16 cellular contexts compared by ENCODE assay signal in the genomic region with DNA sequence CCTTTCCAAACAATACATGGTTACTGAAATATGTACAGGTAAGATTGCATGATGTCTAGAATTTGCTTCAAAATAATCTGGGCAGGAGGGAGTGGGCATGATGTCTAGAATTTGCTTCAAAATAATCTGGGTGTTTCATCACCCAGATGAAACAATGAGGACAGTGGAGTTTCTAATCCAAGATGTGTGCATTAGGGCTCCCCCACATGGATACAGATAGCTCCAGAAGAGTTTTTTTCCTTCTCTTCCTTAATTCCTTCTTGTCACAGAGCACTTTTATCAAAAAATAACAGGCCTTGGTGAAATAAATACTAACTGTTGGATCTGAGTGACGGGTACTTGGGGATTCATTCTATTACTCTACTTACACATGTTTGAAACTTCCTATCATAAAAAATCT. TPM values are rescaled to one million over a fixed set of nuclear protein-coding genes. Genes with fewer than 3 reads are reported as not detected.
DNase-seq lines count a peak whose midpoint lies in the region; ATAC-seq and TF ChIP-seq lines count a peak whose summit lies in the region.
"Had no signal": no experiment of that assay in that cellular context is flagged by ENCODE, and none has a peak within 500 bp of the region (broad histone marks: within the 10 kb centered on the region; RNA-seq: fewer than 3 reads in every experiment).

No MANE protein-coding gene starts in this region.

- H3K27ac Mint-ChIP-seq in natural killer cell treated with Interleukin-12 subunit alpha and Interleukin-12 subunit beta and Interleukin-15 and Interleukin-18, amount 100 ng/mL, for 72 hours, result peak overlapping the region; percentile 17 to 86
- no peak overlapping the region for H3K27ac Mint-ChIP-seq in stimulated activated effector memory CD8-positive, alpha-beta T cell treated with anti-CD3 and anti-CD28 coated beads, Interleukin-12 subunit alpha, Interleukin-12 subunit beta, amount 100 ng/mL, for 72 hours
- H3K27ac Mint-ChIP-seq in activated CD4-positive, alpha-beta memory T cell treated with anti-CD3 and anti-CD28 coated beads, Interleukin-2, amount 10 ng/mL, durations not matched to agents 7 days and 5 days, result no peak overlapping the region

- H3K27ac ChIP-seq in KMS-11, result peak overlapping the region; percentile 14; the same call in 1 of the 2 replicates
- peak overlapping the region; percentile 76 for H3K27ac ChIP-seq in cingulate gyrus (ENCODE audit: low read depth, low read length)

- ATAC-seq in natural killer cell treated with Interleukin-12 subunit alpha and Interleukin-12 subunit beta and Interleukin-15 and Interleukin-18, amount 100 ng/mL, for 72 hours, result no peak
- ATAC-seq in stimulated activated effector memory CD8-positive, alpha-beta T cell treated with anti-CD3 and anti-CD28 coated beads, Interleukin-12 subunit alpha, Interleukin-12 subunit beta, amount 100 ng/mL, for 72 hours, result no peak
- ATAC-seq: naive thymus-derived CD8-positive, alpha-beta T cell had no signal

- peaks cover 38 to 40% of the 10 kb centered on the region in 2 donors for H3K4me1 Mint-ChIP-seq in natural killer cell treated with Interleukin-12 subunit alpha and Interleukin-12 subunit beta and Interleukin-15 and Interleukin-18, amount 100 ng/mL, for 72 hours (ENCODE audit: low read depth in 2 of 2)
- peaks cover 52% of the 10 kb centered on the region for H3K4me1 Mint-ChIP-seq in stimulated activated effector memory CD8-positive, alpha-beta T cell treated with anti-CD3 and anti-CD28 coated beads, Interleukin-12 subunit alpha, Interleukin-12 subunit beta, amount 100 ng/mL, for 72 hours
- H3K4me1 Mint-ChIP-seq in activated CD4-positive, alpha-beta memory T cell treated with anti-CD3 and anti-CD28 coated beads, Interleukin-2, amount 10 ng/mL, durations not matched to agents 7 days and 5 days, result peaks cover 64% of the 10 kb centered on the region

- no peaks in the 10 kb centered on the region for H3K9me3 Mint-ChIP-seq in natural killer cell treated with Interleukin-12 subunit alpha and Interleukin-12 subunit beta and Interleukin-15 and Interleukin-18, amount 100 ng/mL, for 72 hours
- H3K9me3 Mint-ChIP-seq in stimulated activated effector memory CD8-positive, alpha-beta T cell treated with anti-CD3 and anti-CD28 coated beads, Interleukin-12 subunit alpha, Interleukin-12 subunit beta, amount 100 ng/mL, for 72 hours, result no peaks in the 10 kb centered on the region
- no peaks in the 10 kb centered on the region for H3K9me3 Mint-ChIP-seq in activated CD4-positive, alpha-beta memory T cell treated with anti-CD3 and anti-CD28 coated beads, Interleukin-2, amount 10 ng/mL, durations not matched to agents 7 days and 5 days
- H3K9me3 Mint-ChIP-seq: naive thymus-derived CD8-positive, alpha-beta T cell had no signal

- H3K4me1 ChIP-seq in BE2C (peaks cover 8% of the 10 kb centered on the region), KMS-11 (ENCODE audit: low read depth, poor library complexity, severe bottlenecking) (peaks cover 68% of the 10 kb centered on the region)

- H3K4me3 ChIP-seq in BE2C (ENCODE audit: low read depth, low read length) (no peak overlapping the region), KMS-11 (IDR thresholded peaks at IDR 0.05; ENCODE audit: insufficient read depth, low read depth, low read length) (no peak overlapping the region)
- H3K4me3 ChIP-seq: uterus had no signal

- H3K9ac ChIP-seq in KMS-11, result no peak overlapping the region

- POLR2A ChIA-PET in activated CD4-positive, alpha-beta memory T cell treated with anti-CD3 and anti-CD28 coated beads, Interleukin-2, amount 10 ng/mL, durations not matched to agents 7 days and 5 days (lab: Charles Lee), result interaction anchor here (2.9 kb wide), 1 partner anchor 14 kb away, joined by 13 read pairs; the partner anchor contains the start of gene ATOX1

- H3K27me3 Mint-ChIP-seq in natural killer cell treated with Interleukin-12 subunit alpha and Interleukin-12 subunit beta and Interleukin-15 and Interleukin-18, amount 100 ng/mL, for 72 hours, result no peaks in the 10 kb centered on the region
- H3K27me3 Mint-ChIP-seq in activated CD4-positive, alpha-beta memory T cell treated with anti-CD3 and anti-CD28 coated beads, Interleukin-2, amount 10 ng/mL, durations not matched to agents 7 days and 5 days, result no peaks in the 10 kb centered on the region
- H3K27me3 Mint-ChIP-seq: naive thymus-derived CD8-positive, alpha-beta T cell had no signal

- peaks cover 4% of the 10 kb centered on the region; the same call in 1 of the 2 replicates for H3K36me3 ChIP-seq in BE2C
- H3K36me3 ChIP-seq in KMS-11 (ENCODE audit: insufficient read depth), result no peaks in the 10 kb centered on the region
- H3K36me3 ChIP-seq: uterus had no signal

- H3K4me2 ChIP-seq in KMS-11, result no peak overlapping the region

- peaks cover 17% of the 10 kb centered on the region for H3K36me3 Mint-ChIP-seq in natural killer cell treated with Interleukin-12 subunit alpha and Interleukin-12 subunit beta and Interleukin-15 and Interleukin-18, amount 100 ng/mL, for 72 hours
- peaks cover 40% of the 10 kb centered on the region for H3K36me3 Mint-ChIP-seq in stimulated activated effector memory CD8-positive, alpha-beta T cell treated with anti-CD3 and anti-CD28 coated beads, Interleukin-12 subunit alpha, Interleukin-12 subunit beta, amount 100 ng/mL, for 72 hours
- peaks cover 44% of the 10 kb centered on the region for H3K36me3 Mint-ChIP-seq in activated CD4-positive, alpha-beta memory T cell treated with anti-CD3 and anti-CD28 coated beads, Interleukin-2, amount 10 ng/mL, durations not matched to agents 7 days and 5 days (ENCODE audit: low read depth)

- DNase-seq in BE2C (no peak), AG20443 (ENCODE audit: low spot score) (no peak), cerebellar nuclear complex (lab: John Stamatoyannopoulos, UW) (no peak)
- no peak for DNase-seq in natural killer cell treated with Interleukin-12 subunit alpha and Interleukin-12 subunit beta and Interleukin-15 and Interleukin-18, amount 100 ng/mL, for 72 hours (ENCODE audit: low spot score)
- no peak for DNase-seq in stimulated activated effector memory CD8-positive, alpha-beta T cell treated with anti-CD3 and anti-CD28 coated beads, Interleukin-12 subunit alpha, Interleukin-12 subunit beta, amount 100 ng/mL, for 72 hours (ENCODE audit: low spot score in 2 of 2)
- DNase-seq in activated CD4-positive, alpha-beta memory T cell treated with anti-CD3 and anti-CD28 coated beads, Interleukin-2, amount 10 ng/mL, durations not matched to agents 7 days and 5 days, result no peak
- DNase-seq: activated CD4-positive, alpha-beta T cell treated with anti-CD3 and anti-CD28 coated beads for 48 hours; naive thymus-derived CD8-positive, alpha-beta T cell; NCI-H1436; SIG-M5; stimulated activated CD4-positive, alpha-beta T cell treated with anti-CD3 and anti-CD28 coated beads, Interleukin-12 subunit alpha, Interleukin-12 subunit beta, amount 100 ng/mL, for 4 hours; stimulated activated naive CD4-positive, alpha-beta T cell treated with Interleukin-2 at 50 U/mL for 16 hours; T-helper 9 cell had no signal

- H3K79me2 ChIP-seq in KMS-11 (ENCODE audit: insufficient read depth, low read depth), result peaks cover 24% of the 10 kb centered on the region

- TF ChIP-seq CTCF in BE2C (IDR thresholded peaks at IDR 0.05; ENCODE audit: low read depth, low read length), result 0 out of 2 replicates have a peak, but pooled peaks have one; percentile 15
- TF ChIP-seq CTCF in KMS-11 (conservative IDR thresholded peaks at IDR 0.05; ENCODE audit: low read depth, low read length), result no peak

- H3K4me3 Mint-ChIP-seq in natural killer cell treated with Interleukin-12 subunit alpha and Interleukin-12 subunit beta and Interleukin-15 and Interleukin-18, amount 100 ng/mL, for 72 hours, result peak overlapping the region; percentile 14
- H3K4me3 Mint-ChIP-seq in stimulated activated effector memory CD8-positive, alpha-beta T cell treated with anti-CD3 and anti-CD28 coated beads, Interleukin-12 subunit alpha, Interleukin-12 subunit beta, amount 100 ng/mL, for 72 hours, result no peak overlapping the region
- no peak overlapping the region for H3K4me3 Mint-ChIP-seq in activated CD4-positive, alpha-beta memory T cell treated with anti-CD3 and anti-CD28 coated beads, Interleukin-2, amount 10 ng/mL, durations not matched to agents 7 days and 5 days
- H3K4me3 Mint-ChIP-seq: naive thymus-derived CD8-positive, alpha-beta T cell had no signal

- CTCF ChIA-PET in activated CD4-positive, alpha-beta memory T cell treated with anti-CD3 and anti-CD28 coated beads, Interleukin-2, amount 10 ng/mL, durations not matched to agents 7 days and 5 days (lab: Charles Lee), result interaction anchor here (1.6 to 9.6 kb wide), 4 partner anchors 12 to 87 kb away, joined by 3 to 88 read pairs (median 12); partner anchors contain the start of gene G3BP1

- H4K20me1 ChIP-seq in KMS-11 (ENCODE audit: insufficient read depth), result no peaks in the 10 kb centered on the region

- no peak overlapping the region for H2AFZ ChIP-seq in KMS-11 (ENCODE audit: low read depth)

- no peaks in the 10 kb centered on the region for H3K9me3 ChIP-seq in BE2C
- H3K9me3 ChIP-seq: uterus had no signal

- no peaks in the 10 kb centered on the region for H3K27me3 ChIP-seq in BE2C
- no peaks in the 10 kb centered on the region for H3K27me3 ChIP-seq in KMS-11 (ENCODE audit: insufficient read depth, low read depth)
- H3K27me3 ChIP-seq: uterus had no signal

RNA-seq across cellular contexts. Expression of gene ATOX1, which starts 14.9 kb away (rescaled TPM):
- polyA plus RNA-seq in BE2C (2012; ENCODE audit: insufficient read depth, insufficient read length, low read depth), result 57.7 TPM
- 10 to 100 TPM; 60.0 to 84.9 TPM for total RNA-seq in natural killer cell treated with Interleukin-12 subunit alpha and Interleukin-12 subunit beta and Interleukin-15 and Interleukin-18, amount 100 ng/mL, for 72 hours
- total RNA-seq in activated CD4-positive, alpha-beta memory T cell treated with anti-CD3 and anti-CD28 coated beads, Interleukin-2, amount 10 ng/mL, durations not matched to agents 7 days and 5 days, result 10 to 100 TPM; 62.6 to 64.3 TPM

RNA-seq across cellular contexts. Expression of gene G3BP1, which starts 28.2 kb away (rescaled TPM):
- 163 TPM for polyA plus RNA-seq in BE2C (2012; ENCODE audit: insufficient read depth, insufficient read length, low read depth)
- total RNA-seq in natural killer cell treated with Interleukin-12 subunit alpha and Interleukin-12 subunit beta and Interleukin-15 and Interleukin-18, amount 100 ng/mL, for 72 hours, result 100 to 1,000 TPM; 237 to 290 TPM
- total RNA-seq in activated CD4-positive, alpha-beta memory T cell treated with anti-CD3 and anti-CD28 coated beads, Interleukin-2, amount 10 ng/mL, durations not matched to agents 7 days and 5 days, result 100 to 1,000 TPM; 198 to 210 TPM

RNA-seq across cellular contexts. Expression of gene SPARC, which starts 56.8 kb away (rescaled TPM):
- 221 TPM for polyA plus RNA-seq in BE2C (2012; ENCODE audit: insufficient read depth, insufficient read length, low read depth)
- not detected for total RNA-seq in natural killer cell treated with Interleukin-12 subunit alpha and Interleukin-12 subunit beta and Interleukin-15 and Interleukin-18, amount 100 ng/mL, for 72 hours
- total RNA-seq in activated CD4-positive, alpha-beta memory T cell treated with anti-CD3 and anti-CD28 coated beads, Interleukin-2, amount 10 ng/mL, durations not matched to agents 7 days and 5 days, result under 1 TPM in 1 of 2 experiments, not detected in 1; 0.25 TPM
- total RNA-seq: naive thymus-derived CD8-positive, alpha-beta T cell had no signal
- polyA plus RNA-seq: naive thymus-derived CD8-positive, alpha-beta T cell had no signal

Comparison
In these comparisons a context has a peak if more than half of its experiments do, and no peak if none do; other contexts are left out.
1. H3K27ac Mint-ChIP-seq: peak in natural killer cell treated with Interleukin-12 subunit alpha and Interleukin-12 subunit beta and Interleukin-15 and Interleukin-18, amount 100 ng/mL, for 72 hours (2 of 2); none in stimulated activated effector memory CD8-positive, alpha-beta T cell treated with anti-CD3 and anti-CD28 coated beads, Interleukin-12 subunit alpha, Interleukin-12 subunit beta, amount 100 ng/mL, for 72 hours (single experiment) and activated CD4-positive, alpha-beta memory T cell treated with anti-CD3 and anti-CD28 coated beads, Interleukin-2, amount 10 ng/mL, durations not matched to agents 7 days and 5 days (single experiment).